Comparison of ENCODE assay signal across 1 cellular context in genomic region chr15:90351479-90352108, GRCh38.
TF ChIP-seq lines count a peak whose summit lies in the region.

No MANE protein-coding gene starts in this region.

TF ChIP-seq in IMR-90, 13 proteins besides CTCF, POLR2A, EP300 and RAD21 (continued from another document):
- no peak for TF ChIP-seq RCOR1 (IDR thresholded peaks at IDR 0.05; ENCODE audit: insufficient replicate concordance, low read length)
- no peak for TF ChIP-seq MXI1 (IDR thresholded peaks at IDR 0.05; ENCODE audit: borderline replicate concordance, low read depth, low read length)
